Comparison of ENCODE assay signal across 21 cellular contexts in genomic region chr3:62065985-62066693, GRCh38.
DNase-seq lines count a peak whose midpoint lies in the region; ATAC-seq and TF ChIP-seq lines count a peak whose summit lies in the region.
"Had no signal": no experiment of that assay in that cellular context is flagged by ENCODE, and none has a peak within 500 bp of the region (broad histone marks: within the 10 kb centered on the region; RNA-seq: fewer than 3 reads in every experiment).

No MANE protein-coding gene starts in this region.

- no peak for TF ChIP-seq CTCF in fibroblast of lung (conservative IDR thresholded peaks at IDR 0.05 in 1 of 2, IDR thresholded peaks at IDR 0.05 in 1 of 2; ENCODE audit: low read depth in 1 of 2, low read length in 2 of 2)
- no peak for TF ChIP-seq CTCF in GM13977 (IDR thresholded peaks at IDR 0.05; ENCODE audit: extremely low read depth, insufficient read depth, missing control alignments)

- in situ Hi-C loops in GM13977 (cut with MboI; ENCODE audit: low pct_unique_long_range_greater_than_20kb, low sequenced_read_pairs, unreplicated experiment), result no loop called here

- no peak overlapping the region for H3K4me2 ChIP-seq in fibroblast of lung (ENCODE audit: extremely low read depth, insufficient read depth, low read length)

- no peaks in the 10 kb centered on the region for H3K9me3 ChIP-seq in fibroblast of lung (ENCODE audit: control insufficient read depth, insufficient read depth, low read depth, low read length)
- H3K9me3 ChIP-seq: prostate gland had no signal

- H3K4me1 ChIP-seq in fibroblast of lung (ENCODE audit: control insufficient read depth, extremely low read depth, insufficient read depth, low read length), result no peaks in the 10 kb centered on the region
- H3K4me1 ChIP-seq: prostate gland had no signal

- no peak overlapping the region for H3K4me3 ChIP-seq in fibroblast of lung (replicated peaks in 1 of 4; ENCODE audit: control extremely low read depth in 1 of 4, insufficient read depth in 1 of 4, low read depth in 3 of 4, low read length in 4 of 4)
- H3K4me3 ChIP-seq: prostate gland had no signal

- H4K20me1 ChIP-seq in fibroblast of lung (ENCODE audit: control insufficient read depth, extremely low read depth, insufficient read depth, low read length), result no peaks in the 10 kb centered on the region

- no peaks in the 10 kb centered on the region for H3K79me2 ChIP-seq in fibroblast of lung (ENCODE audit: control insufficient read depth, insufficient read depth, low read length)

- no peaks in the 10 kb centered on the region for H3K27me3 ChIP-seq in fibroblast of lung (ENCODE audit: control insufficient read depth, insufficient read depth, low read length)

- H2AFZ ChIP-seq in fibroblast of lung (ENCODE audit: low read length), result no peak overlapping the region

- H3K36me3 ChIP-seq in fibroblast of lung (ENCODE audit: control insufficient read depth, insufficient read depth, low read length), result no peaks in the 10 kb centered on the region
- H3K36me3 ChIP-seq: prostate gland had no signal

- no peak overlapping the region for H3K27ac ChIP-seq in fibroblast of lung (ENCODE audit: insufficient read depth, low read length)
- H3K27ac ChIP-seq: epithelial cell of prostate, HL-60, prostate gland had no signal

- H3K9ac ChIP-seq in fibroblast of lung (ENCODE audit: insufficient read depth, low read length), result no peak overlapping the region

- ATAC-seq in SK-N-SH treated with all-trans-retinoic acid at 6 μM for 48 hours (peak; percentile 93), HG03521 (IDR thresholded peaks at IDR 0.05; ENCODE audit: unreplicated experiment) (no peak)
- ATAC-seq: left cardiac atrium, Right ventricle myocardium inferior had no signal

- DNase-seq in GM04503 (ENCODE audit: low read depth), result peak; percentile 30
- DNase-seq in fibroblast of lung (ENCODE audit: low read depth in 2 of 2), result peak; percentile 48 to 67
- DNase-seq in non-pigmented ciliary epithelial cell (ENCODE audit: low read depth), result peak; percentile 13
- no peak for DNase-seq in GM13977 (ENCODE audit: low spot score)
- DNase-seq in activated CD4-positive, alpha-beta T cell treated with anti-CD3 and anti-CD28 coated beads, Interleukin-2, amount 50 U/mL, for 1 hour, result no peak
- DNase-seq in dermis blood vessel endothelial cell, result no peak
- DNase-seq: CD8-positive, alpha-beta memory T cell; DMS53; left cardiac atrium; MM.1S; NCI-H1436 treated with DMSO at 0.1 percent for 48 hours; NCI-H748 treated with DMSO at 0.1 percent for 48 hours; small intestine; stimulated activated CD4-positive, alpha-beta T cell treated with anti-CD3 and anti-CD28 coated beads, Interleukin-4, amount 100 ng/mL, for 1 hour; trophoblast cell had no signal

TF ChIP-seq in SK-N-SH treated with all-trans-retinoic acid at 6 μM for 48 hours, 23 proteins besides CTCF, POLR2A, EP300 and RAD21:
- TF ChIP-seq ZC3H10 (CRISPR knock-in tag; IDR thresholded peaks at IDR 0.05) (peak; percentile 69; the same call in 1 of the 2 replicates), TOX (CRISPR knock-in tag; IDR thresholded peaks at IDR 0.05; ENCODE audit: borderline replicate concordance) (0 out of 2 replicates have a peak, but pooled peaks have one; percentile 27), ISL1 (CRISPR knock-in tag; IDR thresholded peaks at IDR 0.05) (peak; percentile 47; the same call in 1 of the 2 replicates), POU6F1 (CRISPR knock-in tag; IDR thresholded peaks at IDR 0.05; ENCODE audit: borderline replicate concordance, low read depth) (no peak)

Comparison
In these comparisons a context has a peak if more than half of its experiments do, and no peak if none do; other contexts are left out.
1. DNase-seq: peak in GM04503 (single experiment), fibroblast of lung (2 of 2) and non-pigmented ciliary epithelial cell (single experiment); none in GM13977 (single experiment), activated CD4-positive, alpha-beta T cell treated with anti-CD3 and anti-CD28 coated beads, Interleukin-2, amount 50 U/mL, for 1 hour (single experiment) and dermis blood vessel endothelial cell (single experiment).